In genomic region chr2:120873958-120874357, GRCh38 we compare ENCODE assay signal across 1 cellular context.
TF ChIP-seq lines count a peak whose summit lies in the region.

No MANE protein-coding gene starts in this region.

TF ChIP-seq in WTC11, 78 proteins besides CTCF, POLR2A, EP300 and RAD21 (continued from another document):
- no peak for TF ChIP-seq STAT6 (CRISPR knock-in tag; conservative IDR thresholded peaks at IDR 0.05; ENCODE audit: low read depth)
